Comparison of ENCODE assay signal across 8 cellular contexts in genomic region chr2:56130463-56131070, GRCh38. TPM values are rescaled to one million over a fixed set of nuclear protein-coding genes. Genes with fewer than 3 reads are reported as not detected.
A peak's percentile ranks its signal among the peaks of the same experiment; 100 is the strongest.
DNase-seq lines count a peak whose midpoint lies in the region; FAIRE-seq and TF ChIP-seq lines count a peak whose summit lies in the region.

No MANE protein-coding gene starts in this region.

- no peak overlapping the region for H3K27ac ChIP-seq in HL-60 (replicated peaks)

- DNase-seq in DMS53 treated with DMSO at 0.1 percent for 48 hours (lab: John Stamatoyannopoulos, UW; ENCODE audit: unreplicated experiment) = peak; percentile 23
- peak; percentile 3 to 5 for DNase-seq in HL-60 (ENCODE audit: low read depth in 1 of 2, low spot score in 1 of 2)
- DNase-seq in RPMI7951 (ENCODE audit: low read depth) = peak; percentile 23
- DNase-seq in fibroblast of the conjunctiva (ENCODE audit: low read depth) = peak; percentile 44
- peak; percentile 49 for DNase-seq in retina
- no peak for DNase-seq in GM12892 (ENCODE audit: insufficient read length)
- DNase-seq in activated CD8-positive, alpha-beta memory T cell treated with anti-CD3 and anti-CD28 coated beads, Interleukin-2, amount 50 U/mL, for 4 hours = no peak
- DNase-seq in stimulated activated CD4-positive, alpha-beta T cell treated with anti-CD3 and anti-CD28 coated beads, Interleukin-4, amount 100 ng/mL, for 24 hours = no peak

- H3K4me3 ChIP-seq in HL-60 (replicated peaks; ENCODE audit: insufficient read depth, low read length) = no peak overlapping the region

- TF ChIP-seq POLR2A in GM12892 (IDR thresholded peaks at IDR 0.05; ENCODE audit: low read depth, low read length) = no peak

- no peak for FAIRE-seq in GM12892 (lab: Jason Lieb, UNC)

- peak; percentile 24 for TF ChIP-seq CTCF in HL-60 (IDR thresholded peaks at IDR 0.05; ENCODE audit: insufficient read depth, low read length)

- H3K27me3 ChIP-seq in HL-60 (ENCODE audit: insufficient read depth, poor library complexity, severe bottlenecking) = peaks cover 2% of the 10 kb centered on the region

RNA-seq across cellular contexts. Expression of gene CCDC85A, which starts 53.2 kb away (rescaled TPM):
- not detected in 2 replicates for total RNA-seq in RPMI7951 (2014; rRNA removed; shearing (Covaris generic))
- 0.11 TPM for polyA plus RNA-seq in GM12892 (2012; ENCODE audit: missing spikeins)

Comparison
In these comparisons a context has a peak if more than half of its experiments do, and no peak if none do; other contexts are left out.
1. DNase-seq: peak in DMS53 treated with DMSO at 0.1 percent for 48 hours (single experiment), HL-60 (2 of 2), RPMI7951 (single experiment), fibroblast of the conjunctiva (single experiment) and retina (single experiment); none in GM12892 (single experiment), activated CD8-positive, alpha-beta memory T cell treated with anti-CD3 and anti-CD28 coated beads, Interleukin-2, amount 50 U/mL, for 4 hours (single experiment) and stimulated activated CD4-positive, alpha-beta T cell treated with anti-CD3 and anti-CD28 coated beads, Interleukin-4, amount 100 ng/mL, for 24 hours (single experiment).